8 cellular contexts compared by ENCODE assay signal in genomic region chr4:158671915-158672806, GRCh38.
A peak's percentile ranks its signal among the peaks of the same experiment; 100 is the strongest.
DNase-seq lines count a peak whose midpoint lies in the region; ATAC-seq and FAIRE-seq lines count a peak whose summit lies in the region.

Gene ETFDH, plus strand, starts transcription at chr4:158672296. Its CDS starts 161 bp downstream, at chr4:158672457.

- peak; percentile 84 for FAIRE-seq in islet of Langerhans (lab: Jason Lieb, UNC)

- peak; percentile 99 for DNase-seq in Ammon's horn (ENCODE audit: low spot score)
- peak; percentile 99 for DNase-seq in NCI-H446 treated with DMSO at 0.1 percent for 48 hours (lab: John Stamatoyannopoulos, UW)
- peak; percentile 91 for DNase-seq in activated CD4-positive, CD25-positive, alpha-beta regulatory T cell treated with anti-CD3 and anti-CD28 coated beads, Interleukin-2, amount 50 U/mL, for 72 hours
- DNase-seq in cerebellar nuclear complex (lab: John Stamatoyannopoulos, UW): peak; percentile 100
- DNase-seq in stimulated activated CD4-positive, alpha-beta T cell treated with anti-CD3 and anti-CD28 coated beads, Interleukin-12 subunit alpha, Interleukin-12 subunit beta, amount 100 ng/mL, for 4 hours: peak; percentile 95

- ATAC-seq in GM19043 (IDR thresholded peaks at IDR 0.05; ENCODE audit: low read depth, unreplicated experiment): peak; percentile 81
- peak; percentile 92 for ATAC-seq in HG03378 (IDR thresholded peaks at IDR 0.05; ENCODE audit: unreplicated experiment)

Comparison
In these comparisons a context has a peak if more than half of its experiments do, and no peak if none do; other contexts are left out.
1. Peak in every context shown above with its lines: DNase-seq and ATAC-seq.